ENCODE assay signal across 9 cellular contexts in the genomic region with DNA sequence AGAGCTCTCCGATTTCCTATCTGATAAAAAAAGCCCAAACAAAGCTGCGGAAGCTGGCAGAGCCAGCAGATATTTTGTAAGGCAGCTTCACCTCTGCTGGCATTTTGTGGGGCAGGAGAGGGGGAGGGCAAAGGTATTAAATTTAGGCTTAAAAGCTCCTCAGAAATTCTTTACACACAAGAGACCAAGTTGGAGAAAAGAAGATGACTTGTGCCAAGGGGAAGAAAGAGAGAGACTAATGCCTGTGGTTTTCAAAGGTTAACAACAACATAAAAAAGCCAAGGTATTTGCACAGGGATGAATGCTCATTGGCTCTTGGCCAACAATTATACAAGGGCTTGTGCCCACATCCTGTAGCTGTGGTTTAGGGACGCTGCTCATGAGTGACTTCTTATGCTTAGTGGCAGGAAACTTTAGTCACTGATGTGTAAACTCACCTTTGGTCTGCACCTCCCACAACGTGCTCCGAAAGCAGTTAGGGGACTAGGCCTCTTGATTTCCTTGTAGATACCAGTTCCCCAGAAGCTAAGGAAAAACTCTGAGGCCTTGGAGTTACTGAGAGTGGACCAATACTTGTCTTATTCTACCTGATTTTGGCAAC.
DNase-seq lines count a peak whose midpoint lies in the region; ATAC-seq and TF ChIP-seq lines count a peak whose summit lies in the region.
"Had no signal": no experiment of that assay in that cellular context is flagged by ENCODE, and none has a peak within 500 bp of the region (broad histone marks: within the 10 kb centered on the region; RNA-seq: fewer than 3 reads in every experiment).

No MANE protein-coding gene starts in this region.

- H4K20me1 ChIP-seq in Karpas-422 (ENCODE audit: insufficient read depth, low read depth, low read length) = no peaks in the 10 kb centered on the region

- no peak for TF ChIP-seq CTCF in mucosa of descending colon (IDR thresholded peaks at IDR 0.05)

- H3K27ac ChIP-seq in Karpas-422 (ENCODE audit: low read length) = no peak overlapping the region
- H3K27ac ChIP-seq: cardiac muscle cell had no signal

- H3K4me3 Mint-ChIP-seq in stimulated activated naive CD8-positive, alpha-beta T cell treated with anti-CD3 and anti-CD28 coated beads, Interleukin-15, amount 100 ng/mL, for 72 hours = peak overlapping the region; percentile 72 to 83

- H3K4me1 Mint-ChIP-seq in stimulated activated naive CD8-positive, alpha-beta T cell treated with anti-CD3 and anti-CD28 coated beads, Interleukin-15, amount 100 ng/mL, for 72 hours = peaks cover 56% of the 10 kb centered on the region

- no peaks in the 10 kb centered on the region for H3K9me2 ChIP-seq in Karpas-422 (replicated peaks; ENCODE audit: insufficient read depth, low read length)

- H2AFZ ChIP-seq in Karpas-422 (ENCODE audit: low read length) = no peak overlapping the region

- H3K9ac ChIP-seq in Karpas-422 (ENCODE audit: low read length) = no peak overlapping the region

- H3K79me2 ChIP-seq in Karpas-422 (ENCODE audit: low read length) = no peaks in the 10 kb centered on the region

- H3K9me3 ChIP-seq in Karpas-422 (ENCODE audit: low read length) (no peaks in the 10 kb centered on the region), mucosa of descending colon (no peaks in the 10 kb centered on the region)

- H3K4me2 ChIP-seq in Karpas-422 (ENCODE audit: low read depth, low read length, poor library complexity, severe bottlenecking) = no peak overlapping the region

- no peaks in the 10 kb centered on the region for H3K27me3 Mint-ChIP-seq in stimulated activated naive CD8-positive, alpha-beta T cell treated with anti-CD3 and anti-CD28 coated beads, Interleukin-15, amount 100 ng/mL, for 72 hours

- H3K27me3 ChIP-seq in Karpas-422 (ENCODE audit: low read length) = 0 out of 2 replicates have a peak, but pooled peaks cover 3% of the 10 kb centered on the region
- H3K27me3 ChIP-seq: cardiac muscle cell had no signal

- H3K4me1 ChIP-seq in Karpas-422 (ENCODE audit: low read length) (peaks cover 12% of the 10 kb centered on the region), mucosa of descending colon (ENCODE audit: low read depth) (peaks cover 27% of the 10 kb centered on the region)

- H3K9me3 Mint-ChIP-seq in stimulated activated naive CD8-positive, alpha-beta T cell treated with anti-CD3 and anti-CD28 coated beads, Interleukin-15, amount 100 ng/mL, for 72 hours = peaks cover 2 to 8% of the 10 kb centered on the region in 2 donors

- intact Hi-C loops in mucosa of descending colon (cut with DNase I, micrococcal nuclease) = no loop called here

- H3K4me3 ChIP-seq in Karpas-422 (ENCODE audit: low read length) = no peak overlapping the region
- no peak overlapping the region for H3K4me3 ChIP-seq in mucosa of descending colon
- H3K4me3 ChIP-seq: cardiac muscle cell had no signal

- peak overlapping the region in 1 of 2 donors; percentile 98 for H3K27ac Mint-ChIP-seq in stimulated activated naive CD8-positive, alpha-beta T cell treated with anti-CD3 and anti-CD28 coated beads, Interleukin-15, amount 100 ng/mL, for 72 hours

- peak; percentile 66 for DNase-seq in EH (ENCODE audit: low read depth)
- peak; percentile 74 for DNase-seq in Karpas-422
- peak; percentile 97 for DNase-seq in SIG-M5 treated with dmso at 0.1 percent for 504 hours (lab: John Stamatoyannopoulos, UW; ENCODE audit: unreplicated experiment)
- DNase-seq in activated naive CD4-positive, alpha-beta T cell treated with anti-CD3 and anti-CD28 coated beads, Interleukin-2, amount 50 U/mL, for 16 hours = peak; percentile 73
- peak; percentile 69 to 90 (median 71) for DNase-seq in mucosa of descending colon
- peak; percentile 71 to 88 for DNase-seq in stimulated activated naive CD8-positive, alpha-beta T cell treated with anti-CD3 and anti-CD28 coated beads, Interleukin-15, amount 100 ng/mL, for 72 hours
- DNase-seq in NCI-H2227 treated with DMSO at 0.1 percent for 48 hours (lab: John Stamatoyannopoulos, UW) = no peak

- ATAC-seq in GM21825 (IDR thresholded peaks at IDR 0.05; ENCODE audit: unreplicated experiment) (peak; percentile 100), mucosa of descending colon (peak; percentile 100)
- ATAC-seq in stimulated activated naive CD8-positive, alpha-beta T cell treated with anti-CD3 and anti-CD28 coated beads, Interleukin-15, amount 100 ng/mL, for 72 hours = peak; percentile 100

- H3K36me3 ChIP-seq in Karpas-422 (ENCODE audit: insufficient read depth, low read length) = no peaks in the 10 kb centered on the region
- no peaks in the 10 kb centered on the region for H3K36me3 ChIP-seq in mucosa of descending colon (ENCODE audit: low read depth)
- H3K36me3 ChIP-seq: cardiac muscle cell had no signal
